Comparison of ENCODE assay signal across 16 cellular contexts in genomic region chr4:86980230-86980629, GRCh38. TPM values are rescaled to one million over a fixed set of nuclear protein-coding genes. Genes with fewer than 3 reads are reported as not detected.
DNase-seq lines count a peak whose midpoint lies in the region; ATAC-seq, FAIRE-seq and TF ChIP-seq lines count a peak whose summit lies in the region.
"Had no signal": no experiment of that assay in that cellular context is flagged by ENCODE, and none has a peak within 500 bp of the region (broad histone marks: within the 10 kb centered on the region; RNA-seq: fewer than 3 reads in every experiment).

No MANE protein-coding gene starts in this region.

- H3K27ac Mint-ChIP-seq in MCF 10A (ENCODE audit: low read depth, unreplicated experiment), result peak overlapping the region; percentile 96
- H3K27ac Mint-ChIP-seq: CD8-positive, alpha-beta T cell had no signal

- H3K4me3 ChIP-seq in breast epithelium, result no peak overlapping the region
- no peak overlapping the region for H3K4me3 ChIP-seq in HEK293 (ENCODE audit: low read depth, low read length)
- no peak overlapping the region for H3K4me3 ChIP-seq in GM12878
- H3K4me3 ChIP-seq: GM23248 had no signal

- H3K9ac ChIP-seq in GM12878 (ENCODE audit: control insufficient read depth, insufficient read depth, low read length), result no peak overlapping the region
- H3K9ac ChIP-seq: GM23248 had no signal

- H3K27me3 Mint-ChIP-seq in MCF 10A (ENCODE audit: insufficient read depth, unreplicated experiment), result no peaks in the 10 kb centered on the region

- TF ChIP-seq POLR2A in breast epithelium (IDR thresholded peaks at IDR 0.05) (no peak), GM12878 (IDR thresholded peaks at IDR 0.05; ENCODE audit: low read depth, low read length) (no peak)

- H2AFZ ChIP-seq in GM12878 (ENCODE audit: control insufficient read depth, low read depth, low read length), result no peak overlapping the region
- H2AFZ ChIP-seq: GM23248 had no signal

- BruUV-seq in MCF 10A (replicated peaks; lab: Mats Ljungman, UMichigan), result no TSS peak
- no TSS peak for BruUV-seq in GM12878 (replicated peaks; lab: Mats Ljungman, UMichigan)

- H3K9me3 ChIP-seq in breast epithelium, result no peaks in the 10 kb centered on the region
- no peaks in the 10 kb centered on the region for H3K9me3 ChIP-seq in HEK293 (ENCODE audit: control insufficient read depth, insufficient read depth, low read depth, low read length)
- no peaks in the 10 kb centered on the region for H3K9me3 ChIP-seq in GM12878 (replicated peaks; ENCODE audit: control insufficient read depth, insufficient read depth, low read length)

- H3K4me2 ChIP-seq in GM12878 (ENCODE audit: control insufficient read depth, insufficient read depth), result no peak overlapping the region

- TF ChIP-seq CTCF in MCF 10A (IDR thresholded peaks at IDR 0.05; ENCODE audit: unreplicated experiment) (no peak), breast epithelium (IDR thresholded peaks at IDR 0.05) (no peak), HEK293 (tag by site-specific recombination; IDR thresholded peaks at IDR 0.05) (no peak), GM12878 (IDR thresholded peaks at IDR 0.05 in 2 of 3, conservative IDR thresholded peaks at IDR 0.05 in 1 of 3; ENCODE audit: control insufficient read depth in 2 of 3, extremely low read depth in 1 of 3, insufficient read depth in 1 of 3, low read depth in 3 of 3, low read length in 3 of 3) (no peak), GM13977 (IDR thresholded peaks at IDR 0.05; ENCODE audit: extremely low read depth, insufficient read depth, missing control alignments) (no peak), D721Med (IDR thresholded peaks at IDR 0.05; ENCODE audit: insufficient read depth, missing control alignments) (no peak)

- H3K27ac ChIP-seq in breast epithelium (no peak overlapping the region), HEK293 (ENCODE audit: extremely low read depth, low read depth, low read length) (no peak overlapping the region), GM12878 (ENCODE audit: control insufficient read depth, insufficient read depth) (peak overlapping the region; percentile 4; the same call in 1 of the 2 replicates)
- H3K27ac ChIP-seq: 22Rv1, GM23248 had no signal

- no peaks in the 10 kb centered on the region for H3K36me3 ChIP-seq in breast epithelium
- H3K36me3 ChIP-seq in HEK293 (ENCODE audit: control insufficient read depth in 2 of 2, insufficient read depth in 1 of 2, low read length in 2 of 2), result no peaks in the 10 kb centered on the region
- no peaks in the 10 kb centered on the region for H3K36me3 ChIP-seq in GM12878 (ENCODE audit: control insufficient read depth in 2 of 2, insufficient read depth in 2 of 2, low read length in 1 of 2)

- POLR2A ChIA-PET in MCF 10A (lab: Yijun Ruan, JAX) (interaction anchor here (0.6 to 1.4 kb wide), 2 partner anchors 13 to 52 kb away, joined by 3 to 4 read pairs; no protein-coding TSS in a partner anchor), HEK293 (lab: Yijun Ruan, JAX) (interaction anchor here (1.1 kb wide), 1 partner anchor 45 kb away, joined by 3 read pairs; the partner anchor contains the start of gene AFF1), GM12878 (lab: Charles Lee) (interaction anchor here (0.6 to 4.3 kb wide), 8 partner anchors 18 to 60 kb away, joined by 3 to 18 read pairs (median 4); partner anchors contain the start of gene AFF1)

- no peak for TF ChIP-seq RAD21 in GM12878 (IDR thresholded peaks at IDR 0.05; ENCODE audit: insufficient read depth, low read depth, low read length)

- no peak for ATAC-seq in GM12878
- ATAC-seq: CD8-positive, alpha-beta T cell had no signal

- DNase-seq in MCF 10A (ENCODE audit: unreplicated experiment), result no peak
- no peak for DNase-seq in breast epithelium (ENCODE audit: low spot score in 2 of 2)
- no peak for DNase-seq in GM12878 (ENCODE audit: low read depth, low spot score)
- DNase-seq in GM13977 (ENCODE audit: low spot score), result no peak
- no peak for DNase-seq in NCI-H446 (lab: John Stamatoyannopoulos, UW)
- DNase-seq in D721Med (ENCODE audit: insufficient read length, low spot score), result no peak
- DNase-seq: C1 segment of cervical spinal cord; CD8-positive, alpha-beta T cell; COR-L47; DND-41; GF-D8; GM23248; KBM-7 had no signal

- WGBS in GM12878 (ENCODE audit: insufficient coverage, insufficient replicate concordance, low lambda C conversion rate, missing lambda C conversion rate), result 98% methylated on average over 2 of the region's 2 CpGs

- in situ Hi-C loops in GM12878 (cut with MboI), result no loop called here
- in situ Hi-C loops in GM13977 (cut with MboI; ENCODE audit: low pct_unique_long_range_greater_than_20kb, low sequenced_read_pairs, unreplicated experiment), result no loop called here

- RAD21 ChIA-PET in GM12878 (lab: Charles Lee; ENCODE audit: unreplicated experiment), result interaction anchor here (1.1 to 4.1 kb wide), 3 partner anchors 9 to 45 kb away, joined by 3 to 53 read pairs (median 16); partner anchors contain the start of gene AFF1

- intact Hi-C loops in MCF 10A (cut with micrococcal nuclease) (no loop called here), breast epithelium (cut with DNase I; ENCODE audit: low total_unique reads) (no loop called here), GM12878 (cut with micrococcal nuclease; ENCODE audit: unreplicated experiment) (loop anchor here (2.0 kb wide), 1 partner anchor 27 kb away; no protein-coding TSS in a partner anchor)

- CTCF ChIA-PET in MCF 10A (lab: Yijun Ruan, JAX), result interaction anchor here (0.6 kb wide), 1 partner anchor 60 kb away, joined by 3 read pairs; no protein-coding TSS in a partner anchor
- CTCF ChIA-PET in HEK293 (lab: Yijun Ruan, JAX), result no interaction called here
- CTCF ChIA-PET in GM12878 (lab: Yijun Ruan, JAX), result interaction anchor here (0.6 to 2.5 kb wide), 7 partner anchors 9 to 113 kb away, joined by 3 to 20 read pairs (median 3); partner anchors contain the start of gene AFF1

- no peaks in the 10 kb centered on the region for H4K20me1 ChIP-seq in GM12878 (ENCODE audit: control insufficient read depth, insufficient read depth)

- peaks cover 19% of the 10 kb centered on the region for H3K36me3 Mint-ChIP-seq in MCF 10A (ENCODE audit: insufficient read depth, unreplicated experiment)

- no peaks in the 10 kb centered on the region for H3K9me3 Mint-ChIP-seq in MCF 10A (ENCODE audit: unreplicated experiment)
- H3K9me3 Mint-ChIP-seq: CD8-positive, alpha-beta T cell had no signal

- H3K27me3 ChIP-seq in breast epithelium (no peaks in the 10 kb centered on the region), GM12878 (replicated peaks in 1 of 2; ENCODE audit: control insufficient read depth in 2 of 2, insufficient read depth in 2 of 2, low read length in 1 of 2) (no peaks in the 10 kb centered on the region)

- TF ChIP-seq EP300 in GM12878 (IDR thresholded peaks at IDR 0.05; ENCODE audit: borderline replicate concordance in 1 of 2, control insufficient read depth in 1 of 2, low read depth in 2 of 2, low read length in 2 of 2), result no peak

- peaks cover 61% of the 10 kb centered on the region for H3K79me2 ChIP-seq in GM12878 (ENCODE audit: control insufficient read depth, insufficient read depth, low read length)

- peaks cover 29% of the 10 kb centered on the region for H3K4me1 Mint-ChIP-seq in MCF 10A (ENCODE audit: insufficient read depth, unreplicated experiment)

- H3K4me1 ChIP-seq in breast epithelium (no peaks in the 10 kb centered on the region), HEK293 (ENCODE audit: control insufficient read depth, insufficient read depth, low read length) (no peaks in the 10 kb centered on the region; the same call in 1 of the 2 replicates), GM12878 (ENCODE audit: control insufficient read depth, insufficient read depth, low read length) (peaks cover 36% of the 10 kb centered on the region)

- FAIRE-seq in GM12878 (lab: Jason Lieb, UNC) (no peak), D721Med (lab: Jason Lieb, UNC) (no peak)
- FAIRE-seq: H54 had no signal

- SMC1A ChIA-PET in GM12878 (lab: Charles Lee; ENCODE audit: uncharacterized antibody, unreplicated experiment), result interaction anchor here (0.7 to 4.4 kb wide), 9 partner anchors 8 to 113 kb away, joined by 3 to 35 read pairs (median 8); no protein-coding TSS in a partner anchor

- no peak overlapping the region for H3K4me3 Mint-ChIP-seq in MCF 10A (ENCODE audit: unreplicated experiment)
- H3K4me3 Mint-ChIP-seq: CD8-positive, alpha-beta T cell had no signal

TF ChIP-seq in GM12878, 131 proteins besides CTCF, POLR2A, EP300 and RAD21 (continues in another document):
- no peak for TF ChIP-seq WRNIP1 (IDR thresholded peaks at IDR 0.05; ENCODE audit: borderline replicate concordance, low read depth, low read length)
- no peak for TF ChIP-seq IKZF1 (conservative IDR thresholded peaks at IDR 0.05)
- no peak for TF ChIP-seq NFYA (IDR thresholded peaks at IDR 0.05; ENCODE audit: borderline replicate concordance, low read depth, low read length)
- TF ChIP-seq SREBF2 (IDR thresholded peaks at IDR 0.05; ENCODE audit: low read length), result no peak
- TF ChIP-seq NFXL1 (IDR thresholded peaks at IDR 0.05; ENCODE audit: borderline replicate concordance), result no peak
- TF ChIP-seq MXI1 (IDR thresholded peaks at IDR 0.05; ENCODE audit: low read depth, low read length), result no peak
- TF ChIP-seq NR2F1 (conservative IDR thresholded peaks at IDR 0.05), result no peak
- TF ChIP-seq TAF1 (IDR thresholded peaks at IDR 0.05; ENCODE audit: borderline replicate concordance, low read depth, low read length), result no peak
- no peak for TF ChIP-seq EED (IDR thresholded peaks at IDR 0.05; ENCODE audit: low read depth)
- TF ChIP-seq YY1 (IDR thresholded peaks at IDR 0.05; ENCODE audit: low read depth, low read length), result no peak
- TF ChIP-seq HDAC6 (IDR thresholded peaks at IDR 0.05; ENCODE audit: unreplicated experiment), result no peak
- TF ChIP-seq IKZF2 (IDR thresholded peaks at IDR 0.05), result no peak

RNA-seq across cellular contexts. Expression of gene AFF1, which starts 45.4 kb away (rescaled TPM):
- total RNA-seq in MCF 10A (2022) (56.2 and 61.9 TPM in 2 replicates), breast epithelium (10 to 100 TPM; 67.2 to 80.5 (median 70.5) TPM), GM12878 (2014; rRNA removed) (21.2 and 21.3 TPM in 2 replicates), GM12878 (2014; rRNA removed; fragmentation: Illumina TruSeq; extraction: Trizol) (21.5 and 22.8 TPM in 2 replicates), GM12878 (2021) (52.5 and 56.1 TPM in 2 replicates)
- 242 and 244 TPM in 2 replicates for total RNA-seq in GM12878 (2013; cell fraction: nucleolus; rRNA removed)
- polyA plus RNA-seq in GM12878 (2011; ENCODE audit: low read depth), result 51.7 TPM
- polyA plus RNA-seq in GM12878 (2011; rRNA removed) (25.1 and 26.1 TPM in 2 replicates), GM12878 (2014; fragmentation: Illumina TruSeq; extraction: Trizol) (30.7 and 32.9 TPM in 2 replicates), GM12878 (2014; fragmentation: Nextera tagmentation; extraction: Ambion mirVana) (10 to 100 TPM in 1 of 2 experiments, 1 to 10 TPM in 1; 3.5 to 11.4 TPM), GM12878 (2014; rRNA removed) (18.6 and 20.5 TPM in 2 replicates), GM12878 (2016; fragmentation: Nextera tagmentation; extraction: Ambion mirVana) (10 to 100 TPM; 21.6 to 24.0 TPM)
- 21.3 and 44.0 TPM in 2 replicates for polyA plus RNA-seq in GM12878 (2011; cell fraction: cytosol; rRNA removed)
- 50.2 and 53.3 TPM in 2 replicates for polyA plus RNA-seq in GM12878 (2011; cell fraction: nucleus; rRNA removed)
- 32.6 and 34.7 TPM in 2 replicates for polyA plus RNA-seq in GM12878 (2012)
- 115 and 130 TPM in 2 replicates for polyA minus RNA-seq in GM12878 (2011; rRNA and poly(A)+ RNA removed)
- 30.8 and 33.0 TPM in 2 replicates for polyA minus RNA-seq in GM12878 (2011; cell fraction: cytosol; rRNA and poly(A)+ RNA removed)
- polyA minus RNA-seq in GM12878 (2011; cell fraction: nucleus; rRNA and poly(A)+ RNA removed), result 72.7 and 104 TPM in 2 replicates
